9 cellular contexts compared by ENCODE assay signal in the genomic region with DNA sequence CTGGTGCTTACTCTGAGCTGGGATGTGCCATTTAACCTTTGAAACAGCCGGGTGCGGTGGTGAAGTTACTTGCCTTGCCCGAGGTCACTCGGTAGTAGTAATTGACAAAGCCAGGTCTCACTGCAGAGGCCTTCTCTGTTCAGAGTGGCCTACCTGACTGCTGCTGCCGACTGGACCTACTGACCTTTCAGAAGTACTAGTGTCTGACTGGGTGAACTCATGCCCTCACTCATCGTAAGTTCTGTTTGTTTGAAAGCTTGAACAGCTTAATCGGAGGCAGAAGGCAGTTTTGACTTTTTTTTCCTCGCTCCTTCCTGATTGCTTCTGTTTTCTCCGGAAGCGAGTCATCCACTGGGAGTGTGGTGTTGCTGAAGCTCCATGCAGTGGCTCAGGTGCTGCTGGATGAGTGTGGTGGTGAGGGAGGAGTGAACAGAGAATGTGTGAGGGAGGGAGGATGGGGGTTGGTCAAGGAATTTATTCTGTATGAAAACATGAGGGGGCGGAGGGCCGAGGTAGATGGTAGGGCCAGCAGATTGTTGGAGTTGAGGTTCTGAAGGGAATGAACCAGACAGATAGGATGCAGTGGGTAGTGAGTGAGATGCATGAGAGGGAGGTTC. TPM values are rescaled to one million over a fixed set of nuclear protein-coding genes. Genes with fewer than 3 reads are reported as not detected.
DNase-seq lines count a peak whose midpoint lies in the region; ATAC-seq and TF ChIP-seq lines count a peak whose summit lies in the region.
"Had no signal": no experiment of that assay in that cellular context is flagged by ENCODE, and none has a peak within 500 bp of the region (broad histone marks: within the 10 kb centered on the region; RNA-seq: fewer than 3 reads in every experiment).

No MANE protein-coding gene starts in this region.

- POLR2A ChIA-PET in CD4-positive, alpha-beta memory T cell (lab: Charles Lee; ENCODE audit: partially characterized antibody) = no interaction called here

- TF ChIP-seq CTCF in brain (conservative IDR thresholded peaks at IDR 0.05) (no peak), lower lobe of right lung (IDR thresholded peaks at IDR 0.05) (no peak)

- peaks cover 50% of the 10 kb centered on the region for H3K4me1 ChIP-seq in lower lobe of right lung
- peaks cover 21% of the 10 kb centered on the region for H3K4me1 ChIP-seq in CD4-positive, alpha-beta memory T cell (ENCODE audit: insufficient read depth, low read length)

- no peak for DNase-seq in activated naive CD8-positive, alpha-beta T cell treated with anti-CD3 and anti-CD28 coated beads, Interleukin-2, amount 50 U/mL, for 24 hours
- no peak for DNase-seq in lower lobe of right lung
- no peak for DNase-seq in CD4-positive, alpha-beta memory T cell
- DNase-seq: NCI-H1694 had no signal

- ATAC-seq in activated naive CD8-positive, alpha-beta T cell treated with anti-CD3 and anti-CD28 coated beads, Interleukin-2, amount 50 U/mL, for 24 hours = no peak
- ATAC-seq in lower lobe of right lung = no peak
- ATAC-seq in HG02840 (IDR thresholded peaks at IDR 0.05; ENCODE audit: low FRiP score, unreplicated experiment) = no peak
- no peak for ATAC-seq in GM21529 (IDR thresholded peaks at IDR 0.05; ENCODE audit: unreplicated experiment)
- no peak for ATAC-seq in GM21360 (IDR thresholded peaks at IDR 0.05; ENCODE audit: unreplicated experiment)

- peaks cover 42% of the 10 kb centered on the region for H3K4me1 Mint-ChIP-seq in activated naive CD8-positive, alpha-beta T cell (ENCODE audit: low read depth)
- H3K4me1 Mint-ChIP-seq in activated naive CD8-positive, alpha-beta T cell treated with anti-CD3 and anti-CD28 coated beads, Interleukin-2, amount 50 U/mL, for 24 hours = peaks cover 33% of the 10 kb centered on the region
- H3K4me1 Mint-ChIP-seq in brain = peaks cover 64% of the 10 kb centered on the region
- H3K4me1 Mint-ChIP-seq in CD4-positive, alpha-beta memory T cell = peaks cover 20 to 33% (median 28%) of the 10 kb centered on the region in 4 donors

- no peak overlapping the region for H3K27ac Mint-ChIP-seq in activated naive CD8-positive, alpha-beta T cell
- H3K27ac Mint-ChIP-seq in activated naive CD8-positive, alpha-beta T cell treated with anti-CD3 and anti-CD28 coated beads, Interleukin-2, amount 50 U/mL, for 24 hours = no peak overlapping the region
- peak overlapping the region in 4 of 5 experiments; percentile 61 to 97 (median 76) for H3K27ac Mint-ChIP-seq in brain
- no peak overlapping the region for H3K27ac Mint-ChIP-seq in CD4-positive, alpha-beta memory T cell

- H3K27me3 ChIP-seq in lower lobe of right lung (ENCODE audit: low read depth) = no peaks in the 10 kb centered on the region
- no peaks in the 10 kb centered on the region for H3K27me3 ChIP-seq in CD4-positive, alpha-beta memory T cell (ENCODE audit: insufficient read depth, low read length)

- no peaks in the 10 kb centered on the region for H3K9me3 Mint-ChIP-seq in activated naive CD8-positive, alpha-beta T cell (ENCODE audit: low read depth)
- H3K9me3 Mint-ChIP-seq in activated naive CD8-positive, alpha-beta T cell treated with anti-CD3 and anti-CD28 coated beads, Interleukin-2, amount 50 U/mL, for 24 hours = no peaks in the 10 kb centered on the region
- peaks cover 0 to 5% (median 0%) of the 10 kb centered on the region in 5 experiments for H3K9me3 Mint-ChIP-seq in brain
- no peaks in the 10 kb centered on the region for H3K9me3 Mint-ChIP-seq in CD4-positive, alpha-beta memory T cell

- no peaks in the 10 kb centered on the region for H3K36me3 Mint-ChIP-seq in activated naive CD8-positive, alpha-beta T cell
- no peaks in the 10 kb centered on the region for H3K36me3 Mint-ChIP-seq in activated naive CD8-positive, alpha-beta T cell treated with anti-CD3 and anti-CD28 coated beads, Interleukin-2, amount 50 U/mL, for 24 hours (ENCODE audit: low read depth)
- no peaks in the 10 kb centered on the region for H3K36me3 Mint-ChIP-seq in brain
- H3K36me3 Mint-ChIP-seq in CD4-positive, alpha-beta memory T cell = peaks cover 0 to 3% of the 10 kb centered on the region in 2 donors

- no peaks in the 10 kb centered on the region for H3K36me3 ChIP-seq in lower lobe of right lung
- H3K36me3 ChIP-seq in CD4-positive, alpha-beta memory T cell (ENCODE audit: insufficient read depth, low read length) = no peaks in the 10 kb centered on the region

- H3K9me3 ChIP-seq in lower lobe of right lung = no peaks in the 10 kb centered on the region
- H3K9me3 ChIP-seq in CD4-positive, alpha-beta memory T cell (ENCODE audit: control insufficient read depth in 1 of 2, low read length in 2 of 2) = no peaks in the 10 kb centered on the region

- H3K4me3 Mint-ChIP-seq in activated naive CD8-positive, alpha-beta T cell = peak overlapping the region; percentile 10
- no peak overlapping the region for H3K4me3 Mint-ChIP-seq in activated naive CD8-positive, alpha-beta T cell treated with anti-CD3 and anti-CD28 coated beads, Interleukin-2, amount 50 U/mL, for 24 hours
- peak overlapping the region; percentile 53 to 90 (median 56) for H3K4me3 Mint-ChIP-seq in brain
- H3K4me3 Mint-ChIP-seq in CD4-positive, alpha-beta memory T cell = peak overlapping the region in 2 of 8 donors; percentile 50 to 58

- peak overlapping the region; percentile 76 for H3K4me3 ChIP-seq in lower lobe of right lung
- H3K4me3 ChIP-seq in CD4-positive, alpha-beta memory T cell (ENCODE audit: low read length in 2 of 2) = no peak overlapping the region

- intact Hi-C loops in lower lobe of right lung (cut with DNase I) = no loop called here
- intact Hi-C loops in CD4-positive, alpha-beta memory T cell (cut with micrococcal nuclease) = no loop called here

- H3K27ac ChIP-seq in lower lobe of right lung = peak overlapping the region; percentile 93
- no peak overlapping the region for H3K27ac ChIP-seq in CD4-positive, alpha-beta memory T cell (ENCODE audit: low read depth, low read length)

- H3K27me3 Mint-ChIP-seq in activated naive CD8-positive, alpha-beta T cell = no peaks in the 10 kb centered on the region
- H3K27me3 Mint-ChIP-seq in activated naive CD8-positive, alpha-beta T cell treated with anti-CD3 and anti-CD28 coated beads, Interleukin-2, amount 50 U/mL, for 24 hours = peaks cover 2% of the 10 kb centered on the region
- H3K27me3 Mint-ChIP-seq in brain = peaks cover 26% of the 10 kb centered on the region
- H3K27me3 Mint-ChIP-seq in CD4-positive, alpha-beta memory T cell = no peaks in the 10 kb centered on the region

- CTCF ChIA-PET in CD4-positive, alpha-beta memory T cell (lab: Charles Lee; ENCODE audit: partially characterized antibody) = interaction anchor here (0.9 to 1.7 kb wide), 4 partner anchors 8 to 24 kb away, joined by 3 to 5 read pairs (median 4); a partner anchor contains a TSS

RNA-seq across cellular contexts. Expression of a gene that starts 2.7 kb away (rescaled TPM):
- 385 TPM for polyA plus RNA-seq in brain (ENCODE audit: insufficient read depth, low read depth, low replicate concordance)
- total RNA-seq in lower lobe of right lung = 202 TPM
- total RNA-seq in CD4-positive, alpha-beta memory T cell = 10 to 100 TPM; 35.7 to 40.4 TPM
- polyA plus RNA-seq in CD4-positive, alpha-beta memory T cell = 10 to 100 TPM; 72.3 to 94.5 TPM

RNA-seq across cellular contexts. Expression of a gene that starts 10.9 kb away (rescaled TPM):
- polyA plus RNA-seq in brain (ENCODE audit: insufficient read depth, low read depth, low replicate concordance) = 145 TPM
- total RNA-seq in lower lobe of right lung = 65.0 TPM
- not detected for total RNA-seq in CD4-positive, alpha-beta memory T cell
- not detected for polyA plus RNA-seq in CD4-positive, alpha-beta memory T cell

RNA-seq across cellular contexts. Expression of a gene that starts 37.0 kb away (rescaled TPM):
- polyA plus RNA-seq in brain (ENCODE audit: insufficient read depth, low read depth, low replicate concordance) = 3.0 TPM
- 35.6 TPM for total RNA-seq in lower lobe of right lung
- total RNA-seq in CD4-positive, alpha-beta memory T cell = not detected
- polyA plus RNA-seq in CD4-positive, alpha-beta memory T cell = not detected

RNA-seq across cellular contexts. Expression of a gene that starts 43.1 kb away (rescaled TPM):
- polyA plus RNA-seq in brain (ENCODE audit: insufficient read depth, low read depth, low replicate concordance) = 18.3 TPM
- total RNA-seq in lower lobe of right lung = not detected
- not detected for total RNA-seq in CD4-positive, alpha-beta memory T cell
- not detected for polyA plus RNA-seq in CD4-positive, alpha-beta memory T cell

RNA-seq across cellular contexts. Expression of a gene that starts 48.7 kb away (rescaled TPM):
- 79.5 TPM for polyA plus RNA-seq in brain (ENCODE audit: insufficient read depth, low read depth, low replicate concordance)
- total RNA-seq in lower lobe of right lung = 38.9 TPM
- total RNA-seq in CD4-positive, alpha-beta memory T cell = 10 to 100 TPM; 35.8 to 38.4 TPM
- 10 to 100 TPM; 44.6 to 57.4 TPM for polyA plus RNA-seq in CD4-positive, alpha-beta memory T cell

Comparison
In these comparisons a context has a peak if more than half of its experiments do, and no peak if none do; other contexts are left out.
1. H3K27ac Mint-ChIP-seq: peak in brain (4 of 5); none in activated naive CD8-positive, alpha-beta T cell (single experiment), activated naive CD8-positive, alpha-beta T cell treated with anti-CD3 and anti-CD28 coated beads, Interleukin-2, amount 50 U/mL, for 24 hours (single experiment) and CD4-positive, alpha-beta memory T cell (0 of 7).
2. RNA of a gene that starts 10.9 kb away (total RNA-seq): 65.0 TPM in lower lobe of right lung (single experiment); not detected in CD4-positive, alpha-beta memory T cell; every median in the first group is over 10 times any median in the second.
3. RNA of a gene that starts 37.0 kb away (total RNA-seq): 35.6 TPM in lower lobe of right lung (single experiment); not detected in CD4-positive, alpha-beta memory T cell; every median in the first group is over 10 times any median in the second.